14 cellular contexts compared by ENCODE assay signal in the genomic region with DNA sequence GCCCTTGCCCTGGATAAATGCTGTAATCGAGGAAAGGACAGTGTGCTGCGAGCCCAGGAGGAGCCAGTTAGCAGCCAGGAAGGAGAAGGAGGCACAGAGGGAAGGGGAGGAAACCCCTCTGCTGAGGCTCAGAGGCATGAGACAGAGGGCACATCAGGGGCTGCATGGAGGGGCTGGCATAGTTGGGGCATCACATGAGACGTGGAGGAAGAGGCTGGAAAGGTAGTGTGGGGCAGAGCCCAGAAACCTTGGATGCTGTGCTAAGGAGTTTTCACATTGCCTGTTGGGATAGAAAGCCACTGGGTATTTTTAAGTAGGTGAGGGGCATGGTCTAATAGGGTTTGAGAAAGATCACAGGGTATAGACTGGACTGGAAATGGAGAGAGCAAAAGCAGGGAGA. TPM values are rescaled to one million over a fixed set of nuclear protein-coding genes. Genes with fewer than 3 reads are reported as not detected.
A peak's percentile ranks its signal among the peaks of the same experiment; 100 is the strongest.
DNase-seq lines count a peak whose midpoint lies in the region; ATAC-seq and TF ChIP-seq lines count a peak whose summit lies in the region.
"Had no signal": no experiment of that assay in that cellular context is flagged by ENCODE, and none has a peak within 500 bp of the region (broad histone marks: within the 10 kb centered on the region; RNA-seq: fewer than 3 reads in every experiment).

No MANE protein-coding gene starts in this region.

- H3K4me2 ChIP-seq in GM23248 (ENCODE audit: unreplicated experiment), result peak overlapping the region; percentile 74

- H3K9me2 ChIP-seq in GM23248 (ENCODE audit: insufficient read depth), result no peaks in the 10 kb centered on the region

- H3K36me3 ChIP-seq in GM23248 (ENCODE audit: low read depth), result no peaks in the 10 kb centered on the region
- H3K36me3 ChIP-seq in ascending aorta, result no peaks in the 10 kb centered on the region
- no peaks in the 10 kb centered on the region for H3K36me3 ChIP-seq in lower lobe of right lung
- H3K36me3 ChIP-seq in stomach, result no peaks in the 10 kb centered on the region
- no peaks in the 10 kb centered on the region for H3K36me3 ChIP-seq in aorta (ENCODE audit: control insufficient read depth in 1 of 2, insufficient read depth in 2 of 2, low read length in 1 of 2)

- H3K9me3 ChIP-seq in GM23248 (ENCODE audit: low read depth) (no peaks in the 10 kb centered on the region), ascending aorta (no peaks in the 10 kb centered on the region), lower lobe of right lung (no peaks in the 10 kb centered on the region), stomach (no peaks in the 10 kb centered on the region), aorta (ENCODE audit: control insufficient read depth, low read length) (no peaks in the 10 kb centered on the region)
- H3K9me3 ChIP-seq: body of pancreas had no signal

- intact Hi-C loops in ascending aorta (cut with DNase I) (loop anchor here (2.0 kb wide), 2 partner anchors 33 to 43 kb away; a partner anchor contains a TSS), lower lobe of right lung (cut with DNase I) (no loop called here), stomach (cut with DNase I; ENCODE audit: low total_unique reads) (no loop called here), aorta (cut with DNase I) (no loop called here)

- H3K4me1 ChIP-seq in GM23248 (ENCODE audit: insufficient read depth), result peaks cover 28% of the 10 kb centered on the region
- H3K4me1 ChIP-seq in ascending aorta, result peaks cover 4 to 8% of the 10 kb centered on the region in 2 donors
- peaks cover 6% of the 10 kb centered on the region for H3K4me1 ChIP-seq in lower lobe of right lung
- H3K4me1 ChIP-seq in stomach, result peaks cover 0 to 31% (median 14%) of the 10 kb centered on the region in 4 donors
- H3K4me1 ChIP-seq in aorta (ENCODE audit: control insufficient read depth in 1 of 2, insufficient read depth in 2 of 2, low read length in 2 of 2), result no peaks in the 10 kb centered on the region
- H3K4me1 ChIP-seq: body of pancreas had no signal

- H3K9ac ChIP-seq in GM23248, result peak overlapping the region; percentile 46

- H4K20me1 ChIP-seq in GM23248 (ENCODE audit: insufficient read depth), result no peaks in the 10 kb centered on the region

- in situ Hi-C loops in GM23248 (cut with MboI), result no loop called here

- TF ChIP-seq CTCF in ascending aorta (IDR thresholded peaks at IDR 0.05) (no peak), lower lobe of right lung (IDR thresholded peaks at IDR 0.05) (no peak), stomach (IDR thresholded peaks at IDR 0.05) (no peak)

- H3K27ac ChIP-seq in GM23248, result peak overlapping the region; percentile 51
- H3K27ac ChIP-seq in ascending aorta, result peak overlapping the region; percentile 57 to 59
- peak overlapping the region; percentile 38 for H3K27ac ChIP-seq in lower lobe of right lung
- H3K27ac ChIP-seq in stomach, result peak overlapping the region in 4 of 5 donors; percentile 30 to 77 (median 54)
- H3K27ac ChIP-seq in aorta (ENCODE audit: low read depth in 1 of 2, low read length in 2 of 2), result peak overlapping the region in 1 of 2 donors; percentile 69
- H3K27ac ChIP-seq: body of pancreas had no signal

- no peak for TF ChIP-seq POLR2A in stomach (IDR thresholded peaks at IDR 0.05)

- DNase-seq in GM23248, result no peak
- no peak for DNase-seq in ascending aorta (ENCODE audit: low spot score in 2 of 2)
- DNase-seq in lower lobe of right lung, result no peak
- DNase-seq in stomach, result no peak
- no peak for DNase-seq in NCI-H1417 treated with DMSO at 0.1 percent for 48 hours (lab: John Stamatoyannopoulos, UW)
- DNase-seq in aorta, result no peak
- DNase-seq: activated CD4-positive, alpha-beta T cell treated with anti-CD3 and anti-CD28 coated beads, Interleukin-2, amount 50 U/mL, for 4 hours; AML-193; body of pancreas; naive thymus-derived CD8-positive, alpha-beta T cell; NCI-H2171 had no signal

- H2AFZ ChIP-seq in GM23248, result peak overlapping the region; percentile 68; the same call in 1 of the 2 replicates

- peaks cover 5% of the 10 kb centered on the region; the same call in 1 of the 2 replicates for H3F3A ChIP-seq in GM23248 (ENCODE audit: insufficient read depth)

- 0 out of 2 replicates have a peak overlapping the region, but pooled peaks have one; percentile 47 for H3K4me3 ChIP-seq in GM23248
- H3K4me3 ChIP-seq in ascending aorta, result peak overlapping the region in 1 of 2 donors; percentile 46
- no peak overlapping the region for H3K4me3 ChIP-seq in lower lobe of right lung
- no peak overlapping the region for H3K4me3 ChIP-seq in stomach
- no peak overlapping the region for H3K4me3 ChIP-seq in aorta (ENCODE audit: low read length in 2 of 2)
- H3K4me3 ChIP-seq: body of pancreas had no signal

- H3K27me3 ChIP-seq in GM23248 (replicated peaks; ENCODE audit: insufficient read depth) (no peaks in the 10 kb centered on the region), ascending aorta (no peaks in the 10 kb centered on the region), lower lobe of right lung (ENCODE audit: low read depth) (no peaks in the 10 kb centered on the region), stomach (no peaks in the 10 kb centered on the region), aorta (ENCODE audit: control insufficient read depth in 1 of 2, insufficient read depth in 2 of 2, low read length in 1 of 2) (no peaks in the 10 kb centered on the region)
- H3K27me3 ChIP-seq: body of pancreas had no signal

- peak in 1 of 2 donors; percentile 29 for ATAC-seq in lower lobe of right lung
- ATAC-seq in HG02763 (IDR thresholded peaks at IDR 0.05; ENCODE audit: unreplicated experiment), result no peak
- ATAC-seq in GM19351 (IDR thresholded peaks at IDR 0.05; ENCODE audit: unreplicated experiment), result no peak
- no peak for ATAC-seq in aorta (ENCODE audit: low FRiP score)
- ATAC-seq: body of pancreas; naive thymus-derived CD8-positive, alpha-beta T cell had no signal

- WGBS in GM23248 (ENCODE audit: low coverage in 1 of 2, low lambda C conversion rate in 2 of 2, missing lambda C conversion rate in 2 of 2), 2 experiments, result 76 to 77% methylated on average over 3 of the region's 3 CpGs
- 74 to 95% (median 90%) methylated on average over 3 of the region's 3 CpGs for WGBS in stomach, 5 donors
- WGBS in aorta, 2 donors, result 45 to 73% methylated on average over 3 of the region's 3 CpGs

- no peaks in the 10 kb centered on the region for H3K79me2 ChIP-seq in GM23248 (ENCODE audit: insufficient read depth)

- TF ChIP-seq EP300 in stomach (IDR thresholded peaks at IDR 0.05), result no peak

RNA-seq across cellular contexts. Expression of a gene that starts 32.9 kb away (rescaled TPM):
- 9.0 and 12.3 TPM in 2 replicates for total RNA-seq in GM23248 (2014; rRNA removed; shearing (Covaris generic))
- 8.8 and 9.5 TPM in 2 replicates for polyA plus RNA-seq in GM23248 (2016; fragmentation: Nextera tagmentation; extraction: Ambion mirVana)
- 19.6 TPM for total RNA-seq in ascending aorta
- total RNA-seq in lower lobe of right lung, result 11.4 TPM
- total RNA-seq in stomach, result 10 to 100 TPM in 4 of 5 donors, 1 to 10 TPM in 1; 7.8 to 26.3 (median 14.0) TPM
- 1 to 10 TPM; 5.7 to 6.1 (median 5.7) TPM for polyA plus RNA-seq in stomach
- total RNA-seq in aorta, result 10 to 100 TPM; 36.7 to 44.8 TPM
- 10 to 100 TPM; 13.4 to 51.2 TPM for polyA plus RNA-seq in aorta
- total RNA-seq: activated T-helper 2 cell treated with anti-CD3 and anti-CD28 coated beads, Interferon-gamma antibody, Interleukin-2, Interleukin-4, amounts not matched to agents 10 μg/mL and 5 μg/mL and 100 μg/mL, durations not matched to agents 14 hours and 24 hours and 36 hours; naive thymus-derived CD8-positive, alpha-beta T cell had no signal
- polyA plus RNA-seq: naive thymus-derived CD8-positive, alpha-beta T cell had no signal
